Comparison of ENCODE assay signal across 7 cellular contexts in the genomic region with DNA sequence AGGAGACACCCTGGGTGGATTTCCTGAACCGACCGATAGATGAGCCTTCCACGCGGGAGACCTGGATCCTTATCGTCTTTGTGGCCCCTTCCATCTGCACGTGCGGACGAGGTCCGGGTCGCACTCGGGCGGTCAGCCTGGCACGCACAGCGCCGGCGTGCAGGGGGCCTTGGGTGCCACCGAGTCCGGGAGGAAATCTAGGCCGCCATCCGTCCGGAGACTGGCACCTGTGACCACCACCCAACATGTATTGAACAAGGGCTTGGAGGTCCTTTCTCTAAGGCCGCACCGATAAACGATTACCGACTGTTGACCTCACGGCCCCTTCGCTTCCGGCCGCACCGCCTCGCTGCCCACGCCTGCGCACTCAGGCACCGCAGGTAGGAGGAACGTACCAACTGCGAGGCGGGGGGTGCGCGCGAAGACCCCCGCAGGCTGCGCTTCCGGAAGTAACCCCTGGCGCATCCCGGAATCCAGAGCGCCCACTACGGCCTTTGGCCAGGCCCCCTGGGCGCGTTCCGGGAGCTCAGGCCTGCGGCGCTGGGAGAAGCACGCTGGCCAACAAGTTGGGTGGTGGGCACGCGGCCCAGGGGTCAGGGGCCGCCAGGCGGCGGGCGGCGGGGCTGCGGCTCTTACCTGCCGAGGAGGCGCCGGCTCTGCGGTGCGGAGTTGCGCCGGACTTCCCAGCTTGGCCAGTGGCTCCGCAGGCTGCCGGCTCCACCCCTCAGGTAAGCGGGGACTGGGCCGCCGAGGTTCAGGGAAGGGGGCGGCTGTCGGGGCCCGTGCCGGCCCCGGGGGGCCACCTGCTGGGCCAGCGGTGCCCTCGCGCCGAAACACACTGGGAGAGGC. TPM values are rescaled to one million over a fixed set of nuclear protein-coding genes. Genes with fewer than 3 reads are reported as not detected.
A peak's percentile ranks its signal among the peaks of the same experiment; 100 is the strongest.
DNase-seq lines count a peak whose midpoint lies in the region; ATAC-seq, FAIRE-seq and TF ChIP-seq lines count a peak whose summit lies in the region.

TSS of gene ACTR3C (minus strand) at position 713 of the 849 bp plus-strand sequence. CDS start 28,249 bp downstream, outside the sequence.
A gene with protein sequence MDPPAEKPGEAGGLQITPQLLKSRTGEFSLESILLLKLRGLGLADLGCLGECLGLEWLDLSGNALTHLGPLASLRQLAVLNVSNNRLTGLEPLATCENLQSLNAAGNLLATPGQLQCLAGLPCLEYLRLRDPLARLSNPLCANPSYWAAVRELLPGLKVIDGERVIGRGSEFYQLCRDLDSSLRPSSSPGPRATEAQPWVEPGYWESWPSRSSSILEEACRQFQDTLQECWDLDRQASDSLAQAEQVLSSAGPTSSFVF (plus strand): TSS at position 523 of the 849 bp plus-strand sequence. CDS start 13,507 bp downstream, outside the sequence.

- H3K27me3 Mint-ChIP-seq in naive thymus-derived CD8-positive, alpha-beta T cell: no peaks in the 10 kb centered on the region
- H3K27me3 Mint-ChIP-seq in stimulated activated naive CD8-positive, alpha-beta T cell treated with anti-CD3 and anti-CD28 coated beads, Interleukin-15, Interleukin-2, amounts not matched to agents 100 ng/mL and 50 ng/mL, for 24 hours: no peaks in the 10 kb centered on the region

- H3K4me1 ChIP-seq in endothelial cell of umbilical vein (ENCODE audit: control insufficient read depth, extremely low read depth, insufficient read depth, low read length): peaks cover 3% of the 10 kb centered on the region

- dilution Hi-C loops in endothelial cell of umbilical vein (cut with MboI; ENCODE audit: extremely low pct_ligation_motif_present, low sequenced_read_pairs): no loop called here

- H3K9me3 Mint-ChIP-seq in naive thymus-derived CD8-positive, alpha-beta T cell: no peaks in the 10 kb centered on the region
- H3K9me3 Mint-ChIP-seq in stimulated activated naive CD8-positive, alpha-beta T cell treated with anti-CD3 and anti-CD28 coated beads, Interleukin-15, Interleukin-2, amounts not matched to agents 100 ng/mL and 50 ng/mL, for 24 hours: no peaks in the 10 kb centered on the region

- no peaks in the 10 kb centered on the region for H3K36me3 ChIP-seq in endothelial cell of umbilical vein (ENCODE audit: control insufficient read depth in 2 of 2, extremely low read depth in 1 of 2, insufficient read depth in 2 of 2, low read length in 2 of 2)

- no peak within 1 kb of the TSS for H3K27ac ChIP-seq in endothelial cell of umbilical vein (ENCODE audit: insufficient read depth, low read depth, low read length)

- TF ChIP-seq CTCF in endothelial cell of umbilical vein (IDR thresholded peaks at IDR 0.05; ENCODE audit: extremely low read depth in 1 of 2, insufficient read depth in 1 of 2, low read depth in 1 of 2, low read length in 2 of 2): no peak

- peak within 1 kb of the TSS; percentile 58 for H3K4me2 ChIP-seq in endothelial cell of umbilical vein (ENCODE audit: insufficient read depth, low read length)

- peak; percentile 60 for ATAC-seq in GM19023 (IDR thresholded peaks at IDR 0.05; ENCODE audit: unreplicated experiment)
- ATAC-seq in HG03159 (IDR thresholded peaks at IDR 0.05; ENCODE audit: unreplicated experiment): peak; percentile 66
- ATAC-seq in naive thymus-derived CD8-positive, alpha-beta T cell: peak; percentile 61 to 76

- H3K79me2 ChIP-seq in endothelial cell of umbilical vein (ENCODE audit: control insufficient read depth, insufficient read depth, low read length): no peaks in the 10 kb centered on the region

- peaks cover 24 to 55% (median 48%) of the 10 kb centered on the region in 4 donors for H3K4me1 Mint-ChIP-seq in naive thymus-derived CD8-positive, alpha-beta T cell
- H3K4me1 Mint-ChIP-seq in stimulated activated naive CD8-positive, alpha-beta T cell treated with anti-CD3 and anti-CD28 coated beads, Interleukin-15, Interleukin-2, amounts not matched to agents 100 ng/mL and 50 ng/mL, for 24 hours (ENCODE audit: low read depth): peaks cover 54% of the 10 kb centered on the region

- TF ChIP-seq POLR2A in endothelial cell of umbilical vein (IDR thresholded peaks at IDR 0.05; ENCODE audit: low read depth, low read length): no peak

- no peak within 1 kb of the TSS for H3K9ac ChIP-seq in endothelial cell of umbilical vein (replicated peaks; ENCODE audit: extremely low read depth, insufficient read depth, low read length)

- DNase-seq in NCI-H510A treated with DMSO at 0.1 percent for 48 hours (lab: John Stamatoyannopoulos, UW): peak; percentile 58
- peak; percentile 26 to 31 for DNase-seq in activated CD8-positive, alpha-beta memory T cell treated with anti-CD3 and anti-CD28 coated beads for 4 hours (ENCODE audit: low read depth in 2 of 2)
- no peak for DNase-seq in endothelial cell of umbilical vein (ENCODE audit: low read depth, low spot score)
- DNase-seq in naive thymus-derived CD8-positive, alpha-beta T cell: peak; percentile 33 to 78 (median 58)

- H3K9me3 ChIP-seq in endothelial cell of umbilical vein (replicated peaks; ENCODE audit: control insufficient read depth, insufficient read depth, low read length): no peaks in the 10 kb centered on the region

- peaks cover 7 to 30% (median 9%) of the 10 kb centered on the region in 3 donors for H3K36me3 Mint-ChIP-seq in naive thymus-derived CD8-positive, alpha-beta T cell
- peaks cover 31% of the 10 kb centered on the region for H3K36me3 Mint-ChIP-seq in stimulated activated naive CD8-positive, alpha-beta T cell treated with anti-CD3 and anti-CD28 coated beads, Interleukin-15, Interleukin-2, amounts not matched to agents 100 ng/mL and 50 ng/mL, for 24 hours (ENCODE audit: low read depth)

- CTCF ChIA-PET in endothelial cell of umbilical vein (lab: Charles Lee): no interaction called here

- H3K4me3 ChIP-seq in endothelial cell of umbilical vein (replicated peaks in 1 of 3; ENCODE audit: insufficient read depth in 1 of 3, low read depth in 1 of 3, low read length in 3 of 3): peak within 1 kb of the TSS in 2 of 3 experiments; percentile 19 to 24

- POLR2A ChIA-PET in endothelial cell of umbilical vein (lab: Charles Lee): no interaction called here
- POLR2A ChIA-PET in naive thymus-derived CD8-positive, alpha-beta T cell (lab: Charles Lee): interaction anchor here (0.6 to 1.7 kb wide), 6 partner anchors 9 to 1211 kb away, joined by 3 to 8 read pairs (median 4); partner anchors contain the start of genes GIMAP7 and REPIN1

- H3K4me3 Mint-ChIP-seq in naive thymus-derived CD8-positive, alpha-beta T cell: peak within 1 kb of the TSS; percentile 92 to 100 (median 98)
- H3K4me3 Mint-ChIP-seq in stimulated activated naive CD8-positive, alpha-beta T cell treated with anti-CD3 and anti-CD28 coated beads, Interleukin-15, Interleukin-2, amounts not matched to agents 100 ng/mL and 50 ng/mL, for 24 hours: peak within 1 kb of the TSS; percentile 95

- H3K27ac Mint-ChIP-seq in naive thymus-derived CD8-positive, alpha-beta T cell: peak within 1 kb of the TSS; percentile 95 to 99 (median 97)
- H3K27ac Mint-ChIP-seq in stimulated activated naive CD8-positive, alpha-beta T cell treated with anti-CD3 and anti-CD28 coated beads, Interleukin-15, Interleukin-2, amounts not matched to agents 100 ng/mL and 50 ng/mL, for 24 hours: peak within 1 kb of the TSS; percentile 99

- BruUV-seq in endothelial cell of umbilical vein (replicated peaks; lab: Mats Ljungman, UMichigan): no TSS peak

- no peaks in the 10 kb centered on the region for H4K20me1 ChIP-seq in endothelial cell of umbilical vein (replicated peaks; ENCODE audit: control insufficient read depth, extremely low read depth, insufficient read depth, low read length)

- peak within 1 kb of the TSS; percentile 73 for H2AFZ ChIP-seq in endothelial cell of umbilical vein (ENCODE audit: low read depth, low read length)

- no peaks in the 10 kb centered on the region for H3K27me3 ChIP-seq in endothelial cell of umbilical vein (ENCODE audit: control insufficient read depth in 2 of 2, insufficient read depth in 2 of 2, low read length in 2 of 2)

- intact Hi-C loops in endothelial cell of umbilical vein (cut with micrococcal nuclease): no loop called here

- H3K9me1 ChIP-seq in endothelial cell of umbilical vein (replicated peaks; ENCODE audit: control insufficient read depth, extremely low read depth, insufficient read depth, low read length): no peaks in the 10 kb centered on the region

- FAIRE-seq in endothelial cell of umbilical vein (lab: Jason Lieb, UNC): no peak

TF ChIP-seq in endothelial cell of umbilical vein, 7 proteins besides CTCF, POLR2A, EP300 and RAD21 (continues in another document):
- TF ChIP-seq POLR2AphosphoS5 (IDR thresholded peaks at IDR 0.05; ENCODE audit: insufficient read depth, low read depth, low read length): no peak
- TF ChIP-seq MAX (IDR thresholded peaks at IDR 0.05; ENCODE audit: insufficient read depth, insufficient read length): no peak
- TF ChIP-seq FOS (IDR thresholded peaks at IDR 0.05; ENCODE audit: borderline replicate concordance, insufficient read depth, low read length): no peak

RNA-seq across cellular contexts. Expression of gene ACTR3C, which starts in this region (rescaled TPM):
- total RNA-seq in endothelial cell of umbilical vein: 0.69 TPM in 1 of 2 replicates, not detected in the other
- polyA plus RNA-seq in endothelial cell of umbilical vein: 0.24 and 0.33 TPM in 2 replicates
- 0.18 and 0.25 TPM in 2 replicates for polyA plus RNA-seq in endothelial cell of umbilical vein (2011; cell fraction: cytosol; rRNA removed)
- polyA plus RNA-seq in endothelial cell of umbilical vein (2011; cell fraction: nucleus; rRNA removed): 0.06 and 0.66 TPM in 2 replicates
- polyA plus RNA-seq in endothelial cell of umbilical vein (2012): 1.4 and 1.6 TPM in 2 replicates
- 1.1 and 2.4 TPM in 2 replicates for polyA minus RNA-seq in endothelial cell of umbilical vein
- 10.3 TPM for polyA minus RNA-seq in endothelial cell of umbilical vein (2011; cell fraction: cytosol; rRNA and poly(A)+ RNA removed)
- 0.63 and 0.87 TPM in 2 replicates for polyA minus RNA-seq in endothelial cell of umbilical vein (2011; cell fraction: nucleus; rRNA and poly(A)+ RNA removed)
- total RNA-seq in naive thymus-derived CD8-positive, alpha-beta T cell: 10 to 100 TPM in 1 of 2 experiments, 1 to 10 TPM in 1; 9.8 to 12.8 TPM
- 1 to 10 TPM; 2.1 to 4.6 (median 3.5) TPM for polyA plus RNA-seq in naive thymus-derived CD8-positive, alpha-beta T cell

RNA-seq across cellular contexts. Expression of the second gene that starts in this region (rescaled TPM):
- 0.39 TPM in 1 of 2 replicates, not detected in the other for total RNA-seq in endothelial cell of umbilical vein
- 0.72 TPM in 2 replicates for polyA plus RNA-seq in endothelial cell of umbilical vein
- polyA plus RNA-seq in endothelial cell of umbilical vein (2011; cell fraction: cytosol; rRNA removed): 0.65 and 0.82 TPM in 2 replicates
- polyA plus RNA-seq in endothelial cell of umbilical vein (2011; cell fraction: nucleus; rRNA removed): 0.24 TPM in 1 of 2 replicates, not detected in the other
- polyA plus RNA-seq in endothelial cell of umbilical vein (2012): 1.6 and 2.1 TPM in 2 replicates
- 0.32 and 2.1 TPM in 2 replicates for polyA minus RNA-seq in endothelial cell of umbilical vein
- 38.1 TPM for polyA minus RNA-seq in endothelial cell of umbilical vein (2011; cell fraction: cytosol; rRNA and poly(A)+ RNA removed)
- polyA minus RNA-seq in endothelial cell of umbilical vein (2011; cell fraction: nucleus; rRNA and poly(A)+ RNA removed): 1.3 and 1.9 TPM in 2 replicates
- 10 to 100 TPM; 13.8 to 16.0 TPM for total RNA-seq in naive thymus-derived CD8-positive, alpha-beta T cell
- 10 to 100 TPM; 17.8 to 34.3 (median 33.5) TPM for polyA plus RNA-seq in naive thymus-derived CD8-positive, alpha-beta T cell

Comparison
In these comparisons a context has a peak if more than half of its experiments do, and no peak if none do; other contexts are left out.
1. RNA of the second gene that starts in this region (total RNA-seq): 13.8 to 16.0 TPM in naive thymus-derived CD8-positive, alpha-beta T cell; 0.39 TPM in endothelial cell of umbilical vein; every median in the first group is over 10 times any median in the second.
2. RNA of the second gene that starts in this region (polyA plus RNA-seq): 17.8 to 34.3 TPM in naive thymus-derived CD8-positive, alpha-beta T cell; 0.24 to 2.1 TPM in endothelial cell of umbilical vein; every median in the first group is over 4 times any median in the second.
3. Peak in every context shown above with its lines, with median percentiles within 50 percentile points of each other: ATAC-seq.